ENCODE assay signal across 22 cellular contexts in genomic region chr10:123952099-123952498, GRCh38.
A peak's percentile ranks its signal among the peaks of the same experiment; 100 is the strongest.
DNase-seq lines count a peak whose midpoint lies in the region; ATAC-seq, FAIRE-seq and TF ChIP-seq lines count a peak whose summit lies in the region.
"Had no signal": no experiment of that assay in that cellular context is flagged by ENCODE, and none has a peak within 500 bp of the region (broad histone marks: within the 10 kb centered on the region; RNA-seq: fewer than 3 reads in every experiment).

No MANE protein-coding gene starts in this region.

- H3K9me3 ChIP-seq in BLaER1 (no peaks in the 10 kb centered on the region), GM12878 (replicated peaks; ENCODE audit: control insufficient read depth, insufficient read depth, low read length) (no peaks in the 10 kb centered on the region), ascending aorta (no peaks in the 10 kb centered on the region)
- H3K9me3 ChIP-seq in BLaER1 treated with 17β-estradiol and CSF1 and Interleukin-3, amounts not matched to agents 10 nM and 100 nM (replicated peaks in 1 of 11): peaks cover 0 to 13% (median 0%) of the 10 kb centered on the region in 11 experiments; a peak in 2 of 22 replicates
- H3K9me3 ChIP-seq: BE2C had no signal

- POLR2A ChIA-PET in GM12878 (lab: Charles Lee): no interaction called here

- H3K9ac ChIP-seq in BLaER1 (no peak overlapping the region), GM12878 (ENCODE audit: control insufficient read depth, insufficient read depth, low read length) (no peak overlapping the region)
- H3K9ac ChIP-seq in BLaER1 treated with 17β-estradiol and CSF1 and Interleukin-3, amounts not matched to agents 10 nM and 100 nM: no peak overlapping the region

- CTCF ChIA-PET in GM12878 (lab: Yijun Ruan, JAX): no interaction called here

- H3K36me3 ChIP-seq in BLaER1 (no peaks in the 10 kb centered on the region), GM12878 (ENCODE audit: control insufficient read depth in 2 of 2, insufficient read depth in 2 of 2, low read length in 1 of 2) (no peaks in the 10 kb centered on the region), ascending aorta (no peaks in the 10 kb centered on the region)
- no peaks in the 10 kb centered on the region for H3K36me3 ChIP-seq in BLaER1 treated with 17β-estradiol and CSF1 and Interleukin-3, amounts not matched to agents 10 nM and 100 nM
- H3K36me3 ChIP-seq: BE2C had no signal

- no peak for FAIRE-seq in GM12878 (lab: Jason Lieb, UNC)
- FAIRE-seq: A204.1, GM12891 had no signal

- H3K27ac ChIP-seq in BLaER1: no peak overlapping the region
- H3K27ac ChIP-seq in BLaER1 treated with 17β-estradiol and CSF1 and Interleukin-3, amounts not matched to agents 10 nM and 100 nM: no peak overlapping the region
- no peak overlapping the region for H3K27ac ChIP-seq in GM12878 (ENCODE audit: control insufficient read depth, insufficient read depth)
- H3K27ac ChIP-seq in ascending aorta: no peak overlapping the region

- H3K4me2 ChIP-seq in BLaER1 (peak overlapping the region; percentile 35), GM12878 (ENCODE audit: control insufficient read depth, insufficient read depth) (no peak overlapping the region)
- peak overlapping the region; percentile 1 to 60 (median 32); a peak in 14 of 22 replicates for H3K4me2 ChIP-seq in BLaER1 treated with 17β-estradiol and CSF1 and Interleukin-3, amounts not matched to agents 10 nM and 100 nM

- DNase-seq in GM12878 (ENCODE audit: low read depth, low spot score) (no peak), ascending aorta (ENCODE audit: low spot score in 2 of 2) (no peak), NCI-H2196 treated with DMSO at 0.1 percent for 48 hours (lab: John Stamatoyannopoulos, UW; ENCODE audit: unreplicated experiment) (no peak)
- DNase-seq: 8988T; ACHN; BE2C; C1 segment of cervical spinal cord; CD4-positive, alpha-beta memory T cell; CD4-positive, CD25-positive, alpha-beta regulatory T cell; CD8-positive, alpha-beta memory T cell; COR-L47; DMS 273 treated with DMSO at 0.1 percent for 48 hours; DMS153; DMS53; DMS79; DND-41; EL; GDM1 had no signal

- H3K79me2 ChIP-seq in GM12878 (ENCODE audit: control insufficient read depth, insufficient read depth, low read length): no peaks in the 10 kb centered on the region

- SMC1A ChIA-PET in GM12878 (lab: Charles Lee; ENCODE audit: uncharacterized antibody, unreplicated experiment): interaction anchor here (1.7 kb wide), 1 partner anchor 9 kb away, joined by 4 read pairs; no protein-coding TSS in a partner anchor

- no peak for ATAC-seq in GM12878

- TF ChIP-seq RAD21 in GM12878 (IDR thresholded peaks at IDR 0.05; ENCODE audit: insufficient read depth, low read depth, low read length): no peak

- TF ChIP-seq CTCF in GM12878 (IDR thresholded peaks at IDR 0.05 in 2 of 3, conservative IDR thresholded peaks at IDR 0.05 in 1 of 3; ENCODE audit: control insufficient read depth in 2 of 3, extremely low read depth in 1 of 3, insufficient read depth in 1 of 3, low read depth in 3 of 3, low read length in 3 of 3) (no peak), ascending aorta (IDR thresholded peaks at IDR 0.05) (no peak)

- H3K4me3 ChIP-seq in BLaER1 (no peak overlapping the region), GM12878 (no peak overlapping the region), ascending aorta (no peak overlapping the region)
- H3K4me3 ChIP-seq in BLaER1 treated with 17β-estradiol and CSF1 and Interleukin-3, amounts not matched to agents 10 nM and 100 nM: no peak overlapping the region

- no peaks in the 10 kb centered on the region for H3K27me3 ChIP-seq in BLaER1
- H3K27me3 ChIP-seq in BLaER1 treated with 17β-estradiol and CSF1 and Interleukin-3, amounts not matched to agents 10 nM and 100 nM: no peaks in the 10 kb centered on the region
- peaks cover 0 to 3% of the 10 kb centered on the region in 2 experiments; a peak in 1 of 4 replicates for H3K27me3 ChIP-seq in GM12878 (replicated peaks in 1 of 2; ENCODE audit: control insufficient read depth in 2 of 2, insufficient read depth in 2 of 2, low read length in 1 of 2)
- no peaks in the 10 kb centered on the region for H3K27me3 ChIP-seq in ascending aorta
- H3K27me3 ChIP-seq: BE2C had no signal

- TF ChIP-seq POLR2A in GM12878 (IDR thresholded peaks at IDR 0.05; ENCODE audit: low read depth, low read length): no peak

- RAD21 ChIA-PET in GM12878 (lab: Charles Lee; ENCODE audit: unreplicated experiment): no interaction called here

- TF ChIP-seq EP300 in GM12878 (IDR thresholded peaks at IDR 0.05; ENCODE audit: borderline replicate concordance in 1 of 2, control insufficient read depth in 1 of 2, low read depth in 2 of 2, low read length in 2 of 2): no peak

- WGBS in GM12878 (ENCODE audit: insufficient coverage, insufficient replicate concordance, low lambda C conversion rate, missing lambda C conversion rate): 35% methylated on average over 6 of the region's 6 CpGs

- in situ Hi-C loops in GM12878 (cut with MboI): no loop called here

- BruUV-seq in GM12878 (replicated peaks; lab: Mats Ljungman, UMichigan): no TSS peak

- no peak overlapping the region for H2AFZ ChIP-seq in GM12878 (ENCODE audit: control insufficient read depth, low read depth, low read length)

- intact Hi-C loops in GM12878 (cut with micrococcal nuclease; ENCODE audit: unreplicated experiment) (no loop called here), ascending aorta (cut with DNase I) (no loop called here)

- peaks cover 36% of the 10 kb centered on the region for H3K4me1 ChIP-seq in BLaER1
- peaks cover 0 to 29% (median 17%) of the 10 kb centered on the region in 10 experiments; a peak in 16 of 20 replicates for H3K4me1 ChIP-seq in BLaER1 treated with 17β-estradiol and CSF1 and Interleukin-3, amounts not matched to agents 10 nM and 100 nM
- H3K4me1 ChIP-seq in GM12878 (ENCODE audit: control insufficient read depth, insufficient read depth, low read length): no peaks in the 10 kb centered on the region
- H3K4me1 ChIP-seq in ascending aorta: no peaks in the 10 kb centered on the region
- H3K4me1 ChIP-seq: BE2C had no signal

- H4K20me1 ChIP-seq in BLaER1 (no peaks in the 10 kb centered on the region), GM12878 (ENCODE audit: control insufficient read depth, insufficient read depth) (no peaks in the 10 kb centered on the region)
- H4K20me1 ChIP-seq in BLaER1 treated with 17β-estradiol and CSF1 and Interleukin-3, amounts not matched to agents 10 nM and 100 nM: no peaks in the 10 kb centered on the region

TF ChIP-seq in GM12878, 131 proteins besides CTCF, POLR2A, EP300 and RAD21:
- TF ChIP-seq ATF7 (IDR thresholded peaks at IDR 0.05; ENCODE audit: low read depth) (0 out of 2 replicates have a peak, but pooled peaks have one; percentile 22), CREM (IDR thresholded peaks at IDR 0.05; ENCODE audit: low read depth) (no peak)
